1 cellular context compared by ENCODE assay signal in genomic region chr1:145927073-145927886, GRCh38.
TF ChIP-seq lines count a peak whose summit lies in the region.

RBM8A (minus strand) TSS chr1:145927484; CDS start chr1:145927426, 58 bp downstream.

TF ChIP-seq in K562, 482 proteins besides CTCF, POLR2A, EP300 and RAD21 (continued from another document):
- TF ChIP-seq TAF1 (IDR thresholded peaks at IDR 0.05; ENCODE audit: control insufficient read depth, extremely low read depth, insufficient read depth, low read length, severe bottlenecking) (peak; percentile 85), SUPT5H (IDR thresholded peaks at IDR 0.05) (peak; percentile 100), E4F1 (CRISPR knock-in tag; IDR thresholded peaks at IDR 0.05; ENCODE audit: borderline replicate concordance) (no peak), SMARCC2 (IDR thresholded peaks at IDR 0.05; ENCODE audit: low read depth) (peak; percentile 58; the same call in 1 of the 2 replicates), ZBTB26 (CRISPR knock-in tag; IDR thresholded peaks at IDR 0.05) (peak; percentile 54), NFATC3 (IDR thresholded peaks at IDR 0.05) (no peak; the same call in 1 of the 2 replicates), MLLT1 (IDR thresholded peaks at IDR 0.05) (peak; percentile 88 to 89), TOE1 (IDR thresholded peaks at IDR 0.05; ENCODE audit: borderline replicate concordance) (peak; percentile 84), TOE1 (CRISPR knock-in tag; IDR thresholded peaks at IDR 0.05; ENCODE audit: borderline replicate concordance, low read depth) (no peak), NFRKB (IDR thresholded peaks at IDR 0.05; ENCODE audit: low read depth) (peak; percentile 99), KDM2B (CRISPR knock-in tag; IDR thresholded peaks at IDR 0.05) (no peak), NEUROD1 (IDR thresholded peaks at IDR 0.05; ENCODE audit: borderline replicate concordance, low read depth, low read length, partially characterized antibody) (peak; percentile 41), ZC3H4 (CRISPR knock-in tag; IDR thresholded peaks at IDR 0.05; ENCODE audit: borderline replicate concordance) (no peak), NUFIP1 (IDR thresholded peaks at IDR 0.05; ENCODE audit: partially characterized antibody) (peak; percentile 31), POLR2AphosphoS2 (IDR thresholded peaks at IDR 0.05; ENCODE audit: low read length) (peak; percentile 90; the same call in 1 of the 2 replicates), STAT6 (CRISPR knock-in tag; IDR thresholded peaks at IDR 0.05) (peak; percentile 85; the same call in 1 of the 2 replicates), NBN (IDR thresholded peaks at IDR 0.05; ENCODE audit: low read depth) (peak; percentile 98), LCOR (CRISPR knock-in tag; IDR thresholded peaks at IDR 0.05) (peak; percentile 91), MEIS2 (IDR thresholded peaks at IDR 0.05; ENCODE audit: partially characterized antibody) (peak; percentile 55), ZNF785 (CRISPR knock-in tag; IDR thresholded peaks at IDR 0.05) (no peak), ZNF41 (CRISPR knock-in tag; conservative IDR thresholded peaks at IDR 0.05) (no peak), ZNF445 (CRISPR knock-in tag; IDR thresholded peaks at IDR 0.05; ENCODE audit: low read depth) (no peak), MYNN (IDR thresholded peaks at IDR 0.05) (peak; percentile 11; the same call in 1 of the 2 replicates), MYNN (CRISPR knock-in tag; IDR thresholded peaks at IDR 0.05) (no peak), CBX1 (IDR thresholded peaks at IDR 0.05; ENCODE audit: low read depth) (0 out of 2 replicates have a peak, but pooled peaks have one; percentile 24), FOS (IDR thresholded peaks at IDR 0.05; ENCODE audit: extremely low read depth, insufficient read length) (peak; percentile 33), VEZF1 (CRISPR knock-in tag; IDR thresholded peaks at IDR 0.05) (peak; percentile 48; the same call in 1 of the 2 replicates), ZC3H11A (IDR thresholded peaks at IDR 0.05; ENCODE audit: low read depth, low read length) (peak; percentile 98), DIDO1 (tag; IDR thresholded peaks at IDR 0.05; ENCODE audit: low read depth) (peak; percentile 81), CEBPG (CRISPR knock-in tag; IDR thresholded peaks at IDR 0.05) (no peak), CEBPG (tag; conservative IDR thresholded peaks at IDR 0.05 in 1 of 2, IDR thresholded peaks at IDR 0.05 in 1 of 2) (peak in 1 of 2 experiments; percentile 52; a peak in 1 of 4 replicates), MTA1 (IDR thresholded peaks at IDR 0.05; ENCODE audit: borderline replicate concordance) (peak; percentile 97), ZNF764 (CRISPR knock-in tag; IDR thresholded peaks at IDR 0.05; ENCODE audit: low read depth) (no peak), SMARCE1 (IDR thresholded peaks at IDR 0.05) (peak; percentile 75; the same call in 1 of the 2 replicates), DMBX1 (CRISPR knock-in tag; IDR thresholded peaks at IDR 0.05; ENCODE audit: borderline replicate concordance) (peak; percentile 17; the same call in 1 of the 2 replicates), ZNF224 (CRISPR knock-in tag; IDR thresholded peaks at IDR 0.05) (no peak), ATF3 (IDR thresholded peaks at IDR 0.05) (0 out of 2 replicates have a peak, but pooled peaks have one; percentile 6), ATF3 (CRISPR knock-in tag; conservative IDR thresholded peaks at IDR 0.05) (peak; percentile 84; the same call in 1 of the 2 replicates), GABPA (tag; conservative IDR thresholded peaks at IDR 0.05; ENCODE audit: low read depth) (peak; percentile 93), KAT8 (IDR thresholded peaks at IDR 0.05; ENCODE audit: low read depth) (peak; percentile 98), BACH1 (tag; IDR thresholded peaks at IDR 0.05) (peak; percentile 21; the same call in 1 of the 2 replicates)
- TF ChIP-seq, protein P1, sequence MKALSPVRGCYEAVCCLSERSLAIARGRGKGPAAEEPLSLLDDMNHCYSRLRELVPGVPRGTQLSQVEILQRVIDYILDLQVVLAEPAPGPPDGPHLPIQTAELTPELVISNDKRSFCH (CRISPR knock-in tag; IDR thresholded peaks at IDR 0.05), result no peak
- TF ChIP-seq, protein P1 (tag; IDR thresholded peaks at IDR 0.05), result peak; percentile 78; the same call in 1 of the 2 replicates
- TF ChIP-seq, protein P2, sequence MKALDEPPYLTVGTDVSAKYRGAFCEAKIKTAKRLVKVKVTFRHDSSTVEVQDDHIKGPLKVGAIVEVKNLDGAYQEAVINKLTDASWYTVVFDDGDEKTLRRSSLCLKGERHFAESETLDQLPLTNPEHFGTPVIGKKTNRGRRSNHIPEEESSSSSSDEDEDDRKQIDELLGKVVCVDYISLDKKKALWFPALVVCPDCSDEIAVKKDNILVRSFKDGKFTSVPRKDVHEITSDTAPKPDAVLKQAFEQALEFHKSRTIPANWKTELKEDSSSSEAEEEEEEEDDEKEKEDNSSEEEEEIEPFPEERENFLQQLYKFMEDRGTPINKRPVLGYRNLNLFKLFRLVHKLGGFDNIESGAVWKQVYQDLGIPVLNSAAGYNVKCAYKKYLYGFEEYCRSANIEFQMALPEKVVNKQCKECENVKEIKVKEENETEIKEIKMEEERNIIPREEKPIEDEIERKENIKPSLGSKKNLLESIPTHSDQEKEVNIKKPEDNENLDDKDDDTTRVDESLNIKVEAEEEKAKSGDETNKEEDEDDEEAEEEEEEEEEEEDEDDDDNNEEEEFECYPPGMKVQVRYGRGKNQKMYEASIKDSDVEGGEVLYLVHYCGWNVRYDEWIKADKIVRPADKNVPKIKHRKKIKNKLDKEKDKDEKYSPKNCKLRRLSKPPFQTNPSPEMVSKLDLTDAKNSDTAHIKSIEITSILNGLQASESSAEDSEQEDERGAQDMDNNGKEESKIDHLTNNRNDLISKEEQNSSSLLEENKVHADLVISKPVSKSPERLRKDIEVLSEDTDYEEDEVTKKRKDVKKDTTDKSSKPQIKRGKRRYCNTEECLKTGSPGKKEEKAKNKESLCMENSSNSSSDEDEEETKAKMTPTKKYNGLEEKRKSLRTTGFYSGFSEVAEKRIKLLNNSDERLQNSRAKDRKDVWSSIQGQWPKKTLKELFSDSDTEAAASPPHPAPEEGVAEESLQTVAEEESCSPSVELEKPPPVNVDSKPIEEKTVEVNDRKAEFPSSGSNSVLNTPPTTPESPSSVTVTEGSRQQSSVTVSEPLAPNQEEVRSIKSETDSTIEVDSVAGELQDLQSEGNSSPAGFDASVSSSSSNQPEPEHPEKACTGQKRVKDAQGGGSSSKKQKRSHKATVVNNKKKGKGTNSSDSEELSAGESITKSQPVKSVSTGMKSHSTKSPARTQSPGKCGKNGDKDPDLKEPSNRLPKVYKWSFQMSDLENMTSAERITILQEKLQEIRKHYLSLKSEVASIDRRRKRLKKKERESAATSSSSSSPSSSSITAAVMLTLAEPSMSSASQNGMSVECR (CRISPR knock-in tag; IDR thresholded peaks at IDR 0.05), result peak; percentile 69; the same call in 1 of the 2 replicates
- TF ChIP-seq, protein P3, sequence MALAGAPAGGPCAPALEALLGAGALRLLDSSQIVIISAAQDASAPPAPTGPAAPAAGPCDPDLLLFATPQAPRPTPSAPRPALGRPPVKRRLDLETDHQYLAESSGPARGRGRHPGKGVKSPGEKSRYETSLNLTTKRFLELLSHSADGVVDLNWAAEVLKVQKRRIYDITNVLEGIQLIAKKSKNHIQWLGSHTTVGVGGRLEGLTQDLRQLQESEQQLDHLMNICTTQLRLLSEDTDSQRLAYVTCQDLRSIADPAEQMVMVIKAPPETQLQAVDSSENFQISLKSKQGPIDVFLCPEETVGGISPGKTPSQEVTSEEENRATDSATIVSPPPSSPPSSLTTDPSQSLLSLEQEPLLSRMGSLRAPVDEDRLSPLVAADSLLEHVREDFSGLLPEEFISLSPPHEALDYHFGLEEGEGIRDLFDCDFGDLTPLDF (CRISPR knock-in tag; IDR thresholded peaks at IDR 0.05), result no peak
TF ChIP-seq in K562: peak in this region for 189.
